In genomic region chrX:119755981-119756533, GRCh38 we compare ENCODE assay signal across 8 cellular contexts. TPM values are rescaled to one million over a fixed set of nuclear protein-coding genes. Genes with fewer than 3 reads are reported as not detected.
DNase-seq lines count a peak whose midpoint lies in the region; ATAC-seq and TF ChIP-seq lines count a peak whose summit lies in the region.

No MANE protein-coding gene starts in this region.

- peaks cover 50% of the 10 kb centered on the region for H3K4me1 Mint-ChIP-seq in CD4-positive, alpha-beta T cell (ENCODE audit: low read depth)
- peaks cover 57% of the 10 kb centered on the region for H3K4me1 Mint-ChIP-seq in activated CD8-positive, alpha-beta T cell treated with anti-CD3 and anti-CD28 coated beads, Interleukin-2, amount 10 ng/mL, durations not matched to agents 7 days and 5 days (ENCODE audit: low read depth)
- H3K4me1 Mint-ChIP-seq in natural killer cell (peaks cover 30 to 33% of the 10 kb centered on the region in 2 donors), osteocyte (ENCODE audit: unreplicated experiment) (peaks cover 8% of the 10 kb centered on the region)

- peak in 7 of 10 experiments; percentile 6 to 56 (median 29) for DNase-seq in CD4-positive, alpha-beta T cell
- DNase-seq in HL-60 (ENCODE audit: low read depth in 1 of 2, low spot score in 1 of 2) (peak in 1 of 2 experiments; percentile 87), natural killer cell (peak; percentile 41), esophagus muscularis mucosa (ENCODE audit: extremely low spot score) (no peak), osteocyte (ENCODE audit: extremely low spot score, unreplicated experiment) (no peak), tibial artery (no peak)
- DNase-seq in activated CD8-positive, alpha-beta T cell treated with anti-CD3 and anti-CD28 coated beads, Interleukin-2, amount 10 ng/mL, durations not matched to agents 7 days and 5 days, result peak; percentile 84

- WGBS in esophagus muscularis mucosa, result 70% methylated on average over 7 of the region's 7 CpGs

- H3K4me3 Mint-ChIP-seq in CD4-positive, alpha-beta T cell, result peak overlapping the region; percentile 92
- H3K4me3 Mint-ChIP-seq in activated CD8-positive, alpha-beta T cell treated with anti-CD3 and anti-CD28 coated beads, Interleukin-2, amount 10 ng/mL, durations not matched to agents 7 days and 5 days, result peak overlapping the region; percentile 73
- H3K4me3 Mint-ChIP-seq in natural killer cell, result peak overlapping the region; percentile 79
- no peak overlapping the region for H3K4me3 Mint-ChIP-seq in osteocyte (ENCODE audit: unreplicated experiment)

- H3K27me3 ChIP-seq in CD4-positive, alpha-beta T cell (ENCODE audit: control insufficient read depth, insufficient read depth, low read length), result no peaks in the 10 kb centered on the region
- H3K27me3 ChIP-seq in HL-60 (ENCODE audit: insufficient read depth, poor library complexity, severe bottlenecking) (no peaks in the 10 kb centered on the region), esophagus muscularis mucosa (peaks cover 0 to 15% (median 3%) of the 10 kb centered on the region in 4 donors), tibial artery (peaks cover 0 to 4% of the 10 kb centered on the region in 2 donors)

- H3K9me3 ChIP-seq in CD4-positive, alpha-beta T cell (ENCODE audit: control insufficient read depth, low read length), result no peaks in the 10 kb centered on the region
- H3K9me3 ChIP-seq in esophagus muscularis mucosa, result no peaks in the 10 kb centered on the region
- no peaks in the 10 kb centered on the region for H3K9me3 ChIP-seq in tibial artery

- H3K27ac Mint-ChIP-seq in CD4-positive, alpha-beta T cell, result peak overlapping the region; percentile 97
- H3K27ac Mint-ChIP-seq in activated CD8-positive, alpha-beta T cell treated with anti-CD3 and anti-CD28 coated beads, Interleukin-2, amount 10 ng/mL, durations not matched to agents 7 days and 5 days, result peak overlapping the region; percentile 98
- peak overlapping the region; percentile 95 for H3K27ac Mint-ChIP-seq in natural killer cell
- H3K27ac Mint-ChIP-seq in osteocyte (ENCODE audit: unreplicated experiment), result no peak overlapping the region

- H3K4me3 ChIP-seq in HL-60 (replicated peaks; ENCODE audit: insufficient read depth, low read length) (no peak overlapping the region), esophagus muscularis mucosa (no peak overlapping the region), tibial artery (no peak overlapping the region)

- no peak for TF ChIP-seq CTCF in CD4-positive, alpha-beta T cell (IDR thresholded peaks at IDR 0.05)
- TF ChIP-seq CTCF in HL-60 (IDR thresholded peaks at IDR 0.05; ENCODE audit: insufficient read depth, low read length) (no peak), natural killer cell (IDR thresholded peaks at IDR 0.05) (no peak), esophagus muscularis mucosa (IDR thresholded peaks at IDR 0.05) (no peak), osteocyte (IDR thresholded peaks at IDR 0.05) (no peak), tibial artery (IDR thresholded peaks at IDR 0.05) (no peak)

- no peaks in the 10 kb centered on the region for H3K36me3 Mint-ChIP-seq in CD4-positive, alpha-beta T cell (ENCODE audit: low read depth)
- no peaks in the 10 kb centered on the region for H3K36me3 Mint-ChIP-seq in activated CD8-positive, alpha-beta T cell treated with anti-CD3 and anti-CD28 coated beads, Interleukin-2, amount 10 ng/mL, durations not matched to agents 7 days and 5 days (ENCODE audit: low read depth)
- H3K36me3 Mint-ChIP-seq in natural killer cell, result no peaks in the 10 kb centered on the region
- H3K36me3 Mint-ChIP-seq in osteocyte (ENCODE audit: unreplicated experiment), result no peaks in the 10 kb centered on the region

- POLR2A ChIA-PET in CD4-positive, alpha-beta T cell (lab: Charles Lee), result interaction anchor here (0.5 to 7.9 kb wide), 12 partner anchors 27 to 287 kb away, joined by 3 to 90 read pairs (median 5); partner anchors contain the start of genes NDUFA1, NKRF, RNF113A and RPL39
- POLR2A ChIA-PET in activated CD8-positive, alpha-beta T cell treated with anti-CD3 and anti-CD28 coated beads, Interleukin-2, amount 10 ng/mL, durations not matched to agents 7 days and 5 days (lab: Charles Lee), result interaction anchor here (0.7 to 6.6 kb wide), 8 partner anchors 29 to 115 kb away, joined by 4 to 48 read pairs (median 8); partner anchors contain the start of genes NDUFA1, RNF113A, RPL39 and SEPTIN6

- no peaks in the 10 kb centered on the region for H3K36me3 ChIP-seq in esophagus muscularis mucosa
- no peaks in the 10 kb centered on the region for H3K36me3 ChIP-seq in tibial artery

- no peak for TF ChIP-seq POLR2A in esophagus muscularis mucosa (IDR thresholded peaks at IDR 0.05; ENCODE audit: low read depth)

- no peaks in the 10 kb centered on the region for H3K9me3 Mint-ChIP-seq in CD4-positive, alpha-beta T cell
- no peaks in the 10 kb centered on the region for H3K9me3 Mint-ChIP-seq in activated CD8-positive, alpha-beta T cell treated with anti-CD3 and anti-CD28 coated beads, Interleukin-2, amount 10 ng/mL, durations not matched to agents 7 days and 5 days (ENCODE audit: insufficient read depth)
- H3K9me3 Mint-ChIP-seq in natural killer cell (no peaks in the 10 kb centered on the region), osteocyte (ENCODE audit: unreplicated experiment) (no peaks in the 10 kb centered on the region)

- H3K27ac ChIP-seq in CD4-positive, alpha-beta T cell (ENCODE audit: low read depth, low read length), result peak overlapping the region; percentile 78
- peak overlapping the region; percentile 87 for H3K27ac ChIP-seq in HL-60 (replicated peaks)
- H3K27ac ChIP-seq in esophagus muscularis mucosa (replicated peaks in 1 of 4), result no peak overlapping the region
- no peak overlapping the region for H3K27ac ChIP-seq in tibial artery

- intact Hi-C loops in CD4-positive, alpha-beta T cell (cut with DNase I, micrococcal nuclease), result loop anchor here in 1 of 2 experiments (2.0 to 10.0 kb wide), 2 partner anchors 63 to 151 kb away; partner anchors contain the start of genes NKRF and SEPTIN6
- intact Hi-C loops in natural killer cell (cut with micrococcal nuclease) (loop anchor here (5.0 to 10.0 kb wide), 4 partner anchors 36 to 181 kb away; partner anchors contain the start of genes NKRF, RPL39 and UBE2A), esophagus muscularis mucosa (cut with DNase I) (no loop called here), tibial artery (cut with DNase I; ENCODE audit: low total_unique reads) (no loop called here)

- TF ChIP-seq EP300 in esophagus muscularis mucosa (IDR thresholded peaks at IDR 0.05), result no peak

- CTCF ChIA-PET in CD4-positive, alpha-beta T cell (lab: Charles Lee), result interaction anchor here (0.9 to 1.3 kb wide), 2 partner anchors 57 to 146 kb away, joined by 3 read pairs; no protein-coding TSS in a partner anchor
- CTCF ChIA-PET in activated CD8-positive, alpha-beta T cell treated with anti-CD3 and anti-CD28 coated beads, Interleukin-2, amount 10 ng/mL, durations not matched to agents 7 days and 5 days (lab: Charles Lee), result interaction anchor here (0.6 to 3.5 kb wide), 9 partner anchors 19 to 130 kb away, joined by 3 to 16 read pairs (median 4); partner anchors contain the start of gene SEPTIN6

- H3K4me1 ChIP-seq in esophagus muscularis mucosa (peaks cover 5 to 17% (median 16%) of the 10 kb centered on the region in 4 donors), tibial artery (peaks cover 0 to 15% (median 7%) of the 10 kb centered on the region in 4 donors)

- H3K27me3 Mint-ChIP-seq in CD4-positive, alpha-beta T cell, result no peaks in the 10 kb centered on the region
- no peaks in the 10 kb centered on the region for H3K27me3 Mint-ChIP-seq in activated CD8-positive, alpha-beta T cell treated with anti-CD3 and anti-CD28 coated beads, Interleukin-2, amount 10 ng/mL, durations not matched to agents 7 days and 5 days (ENCODE audit: low read depth)
- H3K27me3 Mint-ChIP-seq in natural killer cell (ENCODE audit: low read depth in 2 of 2) (no peaks in the 10 kb centered on the region), osteocyte (ENCODE audit: unreplicated experiment) (no peaks in the 10 kb centered on the region)

- ATAC-seq in CD4-positive, alpha-beta T cell (ENCODE audit: poor library complexity), result peak; percentile 64
- ATAC-seq in GM21367 (IDR thresholded peaks at IDR 0.05; ENCODE audit: unreplicated experiment), result peak; percentile 53
- ATAC-seq in activated CD8-positive, alpha-beta T cell treated with anti-CD3 and anti-CD28 coated beads, Interleukin-2, amount 10 ng/mL, durations not matched to agents 7 days and 5 days, result peak; percentile 72
- ATAC-seq in natural killer cell, result peak; percentile 60 to 77 (median 77)

RNA-seq across cellular contexts. Expression of gene SOWAHD, which starts 2.3 kb away (rescaled TPM):
- under 1 TPM; 0.25 to 0.44 TPM for total RNA-seq in CD4-positive, alpha-beta T cell
- total RNA-seq in activated CD8-positive, alpha-beta T cell treated with anti-CD3 and anti-CD28 coated beads, Interleukin-2, amount 10 ng/mL, durations not matched to agents 7 days and 5 days, result 1 to 10 TPM in 1 of 2 experiments, under 1 TPM in 1; 0.92 to 1.4 TPM
- total RNA-seq in natural killer cell (under 1 TPM in 1 of 3 donors, not detected in 2; 0.23 TPM), esophagus muscularis mucosa (not detected), osteocyte (1.1 and 1.5 TPM in 2 replicates)

RNA-seq across cellular contexts. Expression of gene RPL39, which starts 35.4 kb away (rescaled TPM):
- total RNA-seq in CD4-positive, alpha-beta T cell, result 1,000 to 10,000 TPM; 3,712 to 3,978 TPM
- 1,000 to 10,000 TPM; 1,775 to 1,899 TPM for total RNA-seq in activated CD8-positive, alpha-beta T cell treated with anti-CD3 and anti-CD28 coated beads, Interleukin-2, amount 10 ng/mL, durations not matched to agents 7 days and 5 days
- total RNA-seq in natural killer cell (1,000 to 10,000 TPM; 1,040 to 1,487 (median 1,381) TPM), esophagus muscularis mucosa (1,000 to 10,000 TPM in 3 of 4 donors, 100 to 1,000 TPM in 1; 593 to 7,104 (median 2,426) TPM), osteocyte (1,616 and 1,617 TPM in 2 replicates)

Comparison
In these comparisons a context has a peak if more than half of its experiments do, and no peak if none do; other contexts are left out.
1. DNase-seq: peak in CD4-positive, alpha-beta T cell (7 of 10), activated CD8-positive, alpha-beta T cell treated with anti-CD3 and anti-CD28 coated beads, Interleukin-2, amount 10 ng/mL, durations not matched to agents 7 days and 5 days (single experiment) and natural killer cell (single experiment); none in esophagus muscularis mucosa (single experiment), osteocyte (single experiment) and tibial artery (0 of 2).
2. H3K27ac ChIP-seq: peak in CD4-positive, alpha-beta T cell (single experiment) and HL-60 (single experiment); none in esophagus muscularis mucosa (0 of 4) and tibial artery (0 of 2).
3. Peak in every context shown above with its lines, with median percentiles within 50 percentile points of each other: ATAC-seq.